Comparison of ENCODE assay signal across 13 cellular contexts in genomic region chr11:122803306-122803705, GRCh38. TPM values are rescaled to one million over a fixed set of nuclear protein-coding genes. Genes with fewer than 3 reads are reported as not detected.
A peak's percentile ranks its signal among the peaks of the same experiment; 100 is the strongest.
DNase-seq lines count a peak whose midpoint lies in the region; ATAC-seq, FAIRE-seq and TF ChIP-seq lines count a peak whose summit lies in the region.
"Had no signal": no experiment of that assay in that cellular context is flagged by ENCODE, and none has a peak within 500 bp of the region (broad histone marks: within the 10 kb centered on the region; RNA-seq: fewer than 3 reads in every experiment).

No MANE protein-coding gene starts in this region.

- no CpG with 5 or more reads among the region's 2 CpGs for WGBS in IMR-90 (ENCODE audit: extremely low coverage in 2 of 2, insufficient read length in 1 of 2), 2 experiments
- WGBS in mesenchymal stem cell, result 45% methylated on average over 2 of the region's 2 CpGs

- peak; percentile 52 for DNase-seq in AG09319 (ENCODE audit: extremely low read depth, low read depth)
- peak; percentile 79 for DNase-seq in IMR-90
- peak; percentile 100 for DNase-seq in bronchial epithelial cell (ENCODE audit: low read depth)
- DNase-seq in mesenchymal stem cell, result peak; percentile 23
- DNase-seq in NCI-H446 treated with DMSO at 0.1 percent for 48 hours (lab: John Stamatoyannopoulos, UW), result no peak
- DNase-seq in MM.1S, result no peak
- no peak for DNase-seq in GM13977 (ENCODE audit: low spot score)
- DNase-seq: activated T-cell treated with anti-CD3 and anti-CD28 coated beads for 4 hours, endodermal cell, H7, T-helper 2 cell had no signal

- H3K4ac ChIP-seq in IMR-90 (ENCODE audit: low read depth, low read length) (no peak overlapping the region), mesenchymal stem cell (ENCODE audit: low read depth in 1 of 2, low read length in 2 of 2) (no peak overlapping the region)

- H3K14ac ChIP-seq in IMR-90 (replicated peaks; ENCODE audit: low read depth, low read length), result no peak overlapping the region
- H3K14ac ChIP-seq in mesenchymal stem cell (ENCODE audit: low read length in 2 of 2), result no peak overlapping the region

- H4K5ac ChIP-seq in IMR-90 (ENCODE audit: low read depth, low read length), result no peak overlapping the region

- no peak overlapping the region for H3K27ac ChIP-seq in IMR-90 (ENCODE audit: insufficient read depth, low read length)
- H3K27ac ChIP-seq in mesenchymal stem cell (ENCODE audit: low read length, poor library complexity, severe bottlenecking), result peak overlapping the region; percentile 73
- H3K27ac ChIP-seq in MM.1S (ENCODE audit: low read length), result no peak overlapping the region

- peaks cover 4 to 8% of the 10 kb centered on the region in 2 experiments; a peak in 2 of 4 replicates for H3K79me1 ChIP-seq in IMR-90 (ENCODE audit: low read depth in 1 of 2, low read length in 2 of 2)
- peaks cover 14% of the 10 kb centered on the region for H3K79me1 ChIP-seq in mesenchymal stem cell (replicated peaks; ENCODE audit: low read length, poor library complexity, severe bottlenecking)

- no peak overlapping the region for H4K91ac ChIP-seq in IMR-90 (ENCODE audit: insufficient read depth, low read depth, low read length)
- H4K91ac ChIP-seq in mesenchymal stem cell (ENCODE audit: low read length), result no peak overlapping the region

- peak overlapping the region; percentile 68 for H2AFZ ChIP-seq in IMR-90 (replicated peaks; ENCODE audit: low read length, poor library complexity)
- no peak overlapping the region for H2AFZ ChIP-seq in mesenchymal stem cell (ENCODE audit: low read depth, low read length)
- no peak overlapping the region for H2AFZ ChIP-seq in MM.1S (ENCODE audit: low read length)

- POLR2A ChIA-PET in IMR-90 (lab: Charles Lee; ENCODE audit: unreplicated experiment), result no interaction called here

- no peak for TF ChIP-seq POLR2A in IMR-90 (IDR thresholded peaks at IDR 0.05; ENCODE audit: low read depth, low read length)

- H3K9ac ChIP-seq in IMR-90 (ENCODE audit: low read depth, low read length), result no peak overlapping the region
- peak overlapping the region; percentile 80 for H3K9ac ChIP-seq in mesenchymal stem cell (ENCODE audit: low read length)
- no peak overlapping the region for H3K9ac ChIP-seq in MM.1S (ENCODE audit: low read length)

- H3K9me3 ChIP-seq in IMR-90 (ENCODE audit: control insufficient read depth, insufficient read depth, low read length), result no peaks in the 10 kb centered on the region
- no peaks in the 10 kb centered on the region for H3K9me3 ChIP-seq in mesenchymal stem cell (ENCODE audit: control insufficient read depth, low read length)
- no peaks in the 10 kb centered on the region for H3K9me3 ChIP-seq in MM.1S (replicated peaks; ENCODE audit: insufficient read depth, low read length)

- H2BK20ac ChIP-seq in IMR-90 (ENCODE audit: low read depth, low read length), result no peak overlapping the region

- no peaks in the 10 kb centered on the region for H3F3A ChIP-seq in MM.1S (ENCODE audit: insufficient read depth, low read length)

- no peak overlapping the region for H3K56ac ChIP-seq in IMR-90 (ENCODE audit: extremely low read depth, insufficient read depth, low read length)

- no peak overlapping the region for H2AK5ac ChIP-seq in IMR-90 (ENCODE audit: low read depth, low read length)
- H2AK5ac ChIP-seq in mesenchymal stem cell (ENCODE audit: low read length, severe bottlenecking), result peak overlapping the region; percentile 57

- dilution Hi-C loops in IMR-90 (cut with HindIII; ENCODE audit: low sequenced_read_pairs, unreplicated experiment), result no loop called here

- H3K36me3 ChIP-seq in IMR-90 (ENCODE audit: control insufficient read depth, insufficient read depth, low read length) (peaks cover 11% of the 10 kb centered on the region), bronchial epithelial cell (ENCODE audit: control insufficient read depth, insufficient read depth, low read length) (no peaks in the 10 kb centered on the region), mesenchymal stem cell (ENCODE audit: control insufficient read depth in 1 of 2, insufficient read depth in 2 of 2, low read depth in 1 of 2, low read length in 2 of 2) (peaks cover 22 to 32% of the 10 kb centered on the region in 2 experiments), MM.1S (replicated peaks; ENCODE audit: insufficient read depth, low read length) (no peaks in the 10 kb centered on the region)

- H3K9me1 ChIP-seq in IMR-90 (ENCODE audit: insufficient read depth, low read length), result peaks cover 14% of the 10 kb centered on the region

- peak overlapping the region; percentile 68 for H2AK9ac ChIP-seq in IMR-90 (replicated peaks; ENCODE audit: low read depth, low read length, poor library complexity)

- H3K4me1 ChIP-seq in IMR-90 (ENCODE audit: control insufficient read depth, insufficient read depth, low read length), result peaks cover 13% of the 10 kb centered on the region
- peaks cover 14% of the 10 kb centered on the region for H3K4me1 ChIP-seq in mesenchymal stem cell (ENCODE audit: control insufficient read depth, insufficient read depth, low read depth, low read length)
- peaks cover 1% of the 10 kb centered on the region for H3K4me1 ChIP-seq in MM.1S (ENCODE audit: low read length)

- H2BK12ac ChIP-seq in mesenchymal stem cell (ENCODE audit: low read length in 2 of 2), result no peak overlapping the region

- H3K9me2 ChIP-seq in MM.1S (replicated peaks; ENCODE audit: insufficient read depth, low read length), result no peaks in the 10 kb centered on the region

- no peak overlapping the region for H3K4me2 ChIP-seq in IMR-90 (ENCODE audit: low read depth, low read length)
- no peak overlapping the region for H3K4me2 ChIP-seq in mesenchymal stem cell (ENCODE audit: low read length, poor library complexity, severe bottlenecking)
- H3K4me2 ChIP-seq in MM.1S (ENCODE audit: low read depth, low read length), result no peak overlapping the region

- CTCF ChIA-PET in IMR-90 (lab: Yijun Ruan, JAX), result no interaction called here

- no peaks in the 10 kb centered on the region for H3K27me3 ChIP-seq in IMR-90 (ENCODE audit: control insufficient read depth, insufficient read depth, low read length)
- H3K27me3 ChIP-seq in bronchial epithelial cell (ENCODE audit: control insufficient read depth, insufficient read depth, low read length), result no peaks in the 10 kb centered on the region
- H3K27me3 ChIP-seq in mesenchymal stem cell (ENCODE audit: control insufficient read depth in 1 of 2, insufficient read depth in 1 of 2, low read length in 2 of 2), result no peaks in the 10 kb centered on the region
- H3K27me3 ChIP-seq in MM.1S (replicated peaks; ENCODE audit: insufficient read depth, low read length), result no peaks in the 10 kb centered on the region

- H2BK120ac ChIP-seq in IMR-90 (ENCODE audit: low read depth, low read length), result no peak overlapping the region
- H2BK120ac ChIP-seq in mesenchymal stem cell (ENCODE audit: low read depth, low read length), result no peak overlapping the region

- H3K79me2 ChIP-seq in MM.1S (ENCODE audit: low read length), result no peaks in the 10 kb centered on the region

- H3K4me3 ChIP-seq in IMR-90 (ENCODE audit: insufficient read depth, low read depth, low read length), result no peak overlapping the region
- H3K4me3 ChIP-seq in bronchial epithelial cell (ENCODE audit: low read depth, low read length), result no peak overlapping the region
- H3K4me3 ChIP-seq in mesenchymal stem cell (ENCODE audit: insufficient read depth in 1 of 2, low read depth in 1 of 2, low read length in 2 of 2), result peak overlapping the region in 1 of 2 experiments; percentile 17
- H3K4me3 ChIP-seq in MM.1S (ENCODE audit: low read length), result no peak overlapping the region

- no TSS peak for BruUV-seq in IMR-90 (replicated peaks; lab: Mats Ljungman, UMichigan)

- ATAC-seq in IMR-90 (ENCODE audit: low read depth) (peak; percentile 82), HG02852 (IDR thresholded peaks at IDR 0.05; ENCODE audit: unreplicated experiment) (no peak)

- in situ Hi-C loops in IMR-90 (cut with MboI; ENCODE audit: low sequenced_read_pairs) (no loop called here), GM13977 (cut with MboI; ENCODE audit: low pct_unique_long_range_greater_than_20kb, low sequenced_read_pairs, unreplicated experiment) (loop anchor here (5.0 kb wide), 1 partner anchor 49 kb away; no protein-coding TSS in a partner anchor)

- H3K23ac ChIP-seq in IMR-90 (ENCODE audit: low read depth, low read length) (no peak overlapping the region), mesenchymal stem cell (ENCODE audit: low read length in 2 of 2) (no peak overlapping the region)

- no peak overlapping the region for H3K18ac ChIP-seq in IMR-90 (ENCODE audit: low read depth, low read length)
- H3K18ac ChIP-seq in mesenchymal stem cell (ENCODE audit: low read depth in 1 of 2, low read length in 2 of 2), result peak overlapping the region in 1 of 2 experiments; percentile 9

- intact Hi-C loops in IMR-90 (cut with micrococcal nuclease), result no loop called here

- H2BK5ac ChIP-seq in IMR-90 (ENCODE audit: low read depth, low read length, poor library complexity, severe bottlenecking), result no peak overlapping the region
- H2BK5ac ChIP-seq in mesenchymal stem cell (ENCODE audit: low read depth, low read length, poor library complexity, severe bottlenecking), result no peak overlapping the region

- no peak for TF ChIP-seq RAD21 in IMR-90 (IDR thresholded peaks at IDR 0.05; ENCODE audit: low read length)

- H2BK15ac ChIP-seq in IMR-90 (ENCODE audit: low read depth, low read length) (no peak overlapping the region), mesenchymal stem cell (ENCODE audit: low read depth, poor library complexity, severe bottlenecking) (no peak overlapping the region)

- TF ChIP-seq CTCF in AG09319 (IDR thresholded peaks at IDR 0.05; ENCODE audit: low read depth, low read length) (no peak), IMR-90 (conservative IDR thresholded peaks at IDR 0.05; ENCODE audit: low read depth, low read length) (no peak), bronchial epithelial cell (IDR thresholded peaks at IDR 0.05; ENCODE audit: insufficient read depth, low read length, severe bottlenecking) (no peak), MM.1S (IDR thresholded peaks at IDR 0.05; ENCODE audit: low read length) (no peak), GM13977 (IDR thresholded peaks at IDR 0.05; ENCODE audit: extremely low read depth, insufficient read depth, missing control alignments) (no peak)

- no peaks in the 10 kb centered on the region for H4K20me1 ChIP-seq in IMR-90 (ENCODE audit: insufficient read depth, low read length)
- H4K20me1 ChIP-seq in MM.1S (ENCODE audit: insufficient read depth, low read length), result no peaks in the 10 kb centered on the region

- peak; percentile 97 for FAIRE-seq in bronchial epithelial cell (lab: Jason Lieb, UNC)

- 0 out of 4 replicates have a peak overlapping the region, but pooled peaks of 1 of the 2 experiments have one; percentile 9 for H4K8ac ChIP-seq in IMR-90 (ENCODE audit: low read depth in 2 of 2, low read length in 2 of 2)
- H4K8ac ChIP-seq in mesenchymal stem cell (ENCODE audit: low read length), result no peak overlapping the region

TF ChIP-seq in IMR-90, 13 proteins besides CTCF, POLR2A, EP300 and RAD21 (continues in another document):
- TF ChIP-seq BHLHE40 (IDR thresholded peaks at IDR 0.05; ENCODE audit: low read depth, low read length), result no peak

RNA-seq across cellular contexts. Expression of gene CRTAM, which starts 35.0 kb away (rescaled TPM):
- total RNA-seq in IMR-90 (2012; rRNA removed) (not detected in 2 replicates), bronchial epithelial cell (0.79 TPM in 1 of 2 replicates, not detected in the other)
- polyA plus RNA-seq in IMR-90 (2012; rRNA removed), result not detected in 2 replicates
- polyA plus RNA-seq in IMR-90 (2012; cell fraction: cytosol; rRNA removed), result not detected in 2 replicates
- not detected in 2 replicates for polyA plus RNA-seq in IMR-90 (2012; cell fraction: nucleus; rRNA removed; ENCODE audit: low replicate concordance)
- polyA plus RNA-seq in mesenchymal stem cell (2013, experiment 1 of 2), result 0.01 TPM
- not detected for polyA plus RNA-seq in mesenchymal stem cell (2013, experiment 2 of 2)
- total RNA-seq: endodermal cell, NCI-H460 had no signal

Comparison
In these comparisons a context has a peak if more than half of its experiments do, and no peak if none do; other contexts are left out.
1. DNase-seq: peak in AG09319 (single experiment), IMR-90 (single experiment), bronchial epithelial cell (single experiment) and mesenchymal stem cell (single experiment); none in NCI-H446 treated with DMSO at 0.1 percent for 48 hours (single experiment), MM.1S (single experiment) and GM13977 (single experiment).